1 cellular context compared by ENCODE assay signal in genomic region chr2:188291142-188291616, GRCh38.
TF ChIP-seq lines count a peak whose summit lies in the region.

No MANE protein-coding gene starts in this region.

TF ChIP-seq in GM23338, 12 proteins besides CTCF, POLR2A, EP300 and RAD21 (continued from another document):
- TF ChIP-seq ZNF462 (CRISPR knock-in tag; IDR thresholded peaks at IDR 0.05), result no peak
